15 cellular contexts compared by ENCODE assay signal in genomic region chr9:123640792-123641222, GRCh38.
DNase-seq lines count a peak whose midpoint lies in the region; ATAC-seq, FAIRE-seq and TF ChIP-seq lines count a peak whose summit lies in the region.
"Had no signal": no experiment of that assay in that cellular context is flagged by ENCODE, and none has a peak within 500 bp of the region (broad histone marks: within the 10 kb centered on the region; RNA-seq: fewer than 3 reads in every experiment).

No MANE protein-coding gene starts in this region.

- intact Hi-C loops in activated CD4-positive, alpha-beta memory T cell treated with anti-CD3 and anti-CD28 coated beads for 36 hours (cut with micrococcal nuclease), result loop anchor here (5.0 kb wide), 2 partner anchors 36 to 94 kb away; no protein-coding TSS in a partner anchor
- intact Hi-C loops in pancreas (cut with DNase I), result no loop called here

- TF ChIP-seq CTCF in lung (IDR thresholded peaks at IDR 0.05; ENCODE audit: control extremely low read depth, extremely low read depth) (no peak), pancreas (IDR thresholded peaks at IDR 0.05) (no peak), nephron progenitor cell (IDR thresholded peaks at IDR 0.05) (no peak)

- H3K36me3 ChIP-seq in lung (ENCODE audit: control insufficient read depth in 2 of 2, insufficient read depth in 2 of 2, low read length in 2 of 2) (peaks cover 0 to 2% of the 10 kb centered on the region in 2 donors), pancreas (no peaks in the 10 kb centered on the region)
- H3K36me3 ChIP-seq: cardiac muscle cell, tibial nerve had no signal

- H3K4me3 Mint-ChIP-seq in activated CD4-positive, alpha-beta memory T cell treated with anti-CD3 and anti-CD28 coated beads for 36 hours, result no peak overlapping the region
- no peak overlapping the region for H3K4me3 Mint-ChIP-seq in nephron progenitor cell
- H3K4me3 Mint-ChIP-seq: B cell, H9 had no signal

- H3K4me1 ChIP-seq in lung (ENCODE audit: control insufficient read depth in 2 of 2, insufficient read depth in 2 of 2, low read length in 2 of 2) (peaks cover 0 to 8% of the 10 kb centered on the region in 2 donors), pancreas (no peaks in the 10 kb centered on the region)

- POLR2A ChIA-PET in activated CD4-positive, alpha-beta memory T cell treated with anti-CD3 and anti-CD28 coated beads for 36 hours (lab: Charles Lee), result no interaction called here

- no peaks in the 10 kb centered on the region for H3K27me3 Mint-ChIP-seq in activated CD4-positive, alpha-beta memory T cell treated with anti-CD3 and anti-CD28 coated beads for 36 hours
- H3K27me3 Mint-ChIP-seq in nephron progenitor cell (ENCODE audit: low read depth, poor library complexity), result peaks cover 4% of the 10 kb centered on the region
- H3K27me3 Mint-ChIP-seq: B cell had no signal

- peak overlapping the region; percentile 38 for H3K27ac Mint-ChIP-seq in activated CD4-positive, alpha-beta memory T cell treated with anti-CD3 and anti-CD28 coated beads for 36 hours
- H3K27ac Mint-ChIP-seq in nephron progenitor cell, result no peak overlapping the region
- H3K27ac Mint-ChIP-seq: B cell, H9 had no signal

- FAIRE-seq in pancreas (lab: Jason Lieb, UNC), result no peak
- FAIRE-seq: D721Med had no signal

- 73 to 90% methylated on average over 4 of the region's 4 CpGs for whole genome bisulfite sequencing in lung, 2 donors
- WGBS in pancreas, 2 donors, result 88 to 96% methylated on average over 4 of the region's 4 CpGs

- H3K27me3 ChIP-seq in lung (ENCODE audit: control insufficient read depth, insufficient read depth) (no peaks in the 10 kb centered on the region), pancreas (peaks cover 0 to 6% (median 0%) of the 10 kb centered on the region in 4 donors)
- H3K27me3 ChIP-seq: cardiac muscle cell, heart left ventricle, tibial nerve had no signal

- no peaks in the 10 kb centered on the region for H3K36me3 Mint-ChIP-seq in activated CD4-positive, alpha-beta memory T cell treated with anti-CD3 and anti-CD28 coated beads for 36 hours
- peaks cover 11% of the 10 kb centered on the region for H3K36me3 Mint-ChIP-seq in nephron progenitor cell (ENCODE audit: low read depth)

- no peaks in the 10 kb centered on the region for H3K9me3 Mint-ChIP-seq in activated CD4-positive, alpha-beta memory T cell treated with anti-CD3 and anti-CD28 coated beads for 36 hours
- no peaks in the 10 kb centered on the region for H3K9me3 Mint-ChIP-seq in nephron progenitor cell
- H3K9me3 Mint-ChIP-seq: H9 had no signal

- DNase-seq in stimulated activated CD4-positive, alpha-beta T cell treated with anti-CD3 and anti-CD28 coated beads, Interleukin-2, amount 100 ng/mL, for 48 hours, result peak; percentile 3 to 10
- DNase-seq in stimulated activated CD4-positive, alpha-beta T cell treated with anti-CD3 and anti-CD28 coated beads, Interleukin-12 subunit alpha, Interleukin-12 subunit beta, amount 100 ng/mL, for 4 hours, result no peak
- DNase-seq in activated CD4-positive, alpha-beta memory T cell treated with anti-CD3 and anti-CD28 coated beads for 36 hours, result peak; percentile 32
- DNase-seq in lung (ENCODE audit: low spot score), result peak; percentile 7
- DNase-seq in pancreas, result no peak
- no peak for DNase-seq in nephron progenitor cell
- DNase-seq: effector CD4-positive, alpha-beta T cell; H9; heart left ventricle; Karpas-422 had no signal

- no peak overlapping the region for H3K4me3 ChIP-seq in lung
- H3K4me3 ChIP-seq in pancreas, result no peak overlapping the region
- H3K4me3 ChIP-seq: cardiac muscle cell, heart left ventricle, tibial nerve had no signal

- CTCF ChIA-PET in activated CD4-positive, alpha-beta memory T cell treated with anti-CD3 and anti-CD28 coated beads for 36 hours (lab: Charles Lee), result no interaction called here

- H3K4me1 Mint-ChIP-seq in activated CD4-positive, alpha-beta memory T cell treated with anti-CD3 and anti-CD28 coated beads for 36 hours (ENCODE audit: low read depth), result peaks cover 38% of the 10 kb centered on the region
- H3K4me1 Mint-ChIP-seq in nephron progenitor cell, result peaks cover 14% of the 10 kb centered on the region

- H3K9me3 ChIP-seq in lung (ENCODE audit: control insufficient read depth in 2 of 2, insufficient read depth in 1 of 2, low read length in 1 of 2) (no peaks in the 10 kb centered on the region), pancreas (no peaks in the 10 kb centered on the region)
- H3K9me3 ChIP-seq: heart left ventricle, tibial nerve had no signal

- ATAC-seq in lung (ENCODE audit: insufficient read depth, low FRiP score), result no peak
- ATAC-seq in GM21528 (IDR thresholded peaks at IDR 0.05; ENCODE audit: low FRiP score, unreplicated experiment), result no peak
- ATAC-seq in pancreas, result no peak

- H3K27ac ChIP-seq in lung (ENCODE audit: low read depth in 1 of 2, low read length in 1 of 2) (no peak overlapping the region), pancreas (no peak overlapping the region)
- H3K27ac ChIP-seq: cardiac muscle cell, heart left ventricle, tibial nerve had no signal

Comparison
In these comparisons a context has a peak if more than half of its experiments do, and no peak if none do; other contexts are left out.
1. DNase-seq: peak in stimulated activated CD4-positive, alpha-beta T cell treated with anti-CD3 and anti-CD28 coated beads, Interleukin-2, amount 100 ng/mL, for 48 hours (2 of 2), activated CD4-positive, alpha-beta memory T cell treated with anti-CD3 and anti-CD28 coated beads for 36 hours (single experiment) and lung (single experiment); none in stimulated activated CD4-positive, alpha-beta T cell treated with anti-CD3 and anti-CD28 coated beads, Interleukin-12 subunit alpha, Interleukin-12 subunit beta, amount 100 ng/mL, for 4 hours (single experiment), pancreas (0 of 6) and nephron progenitor cell (single experiment).